In genomic region chr20:36435799-36436541, GRCh38 we compare ENCODE assay signal across 8 cellular contexts.
DNase-seq lines count a peak whose midpoint lies in the region; ATAC-seq and TF ChIP-seq lines count a peak whose summit lies in the region.

No MANE protein-coding gene starts in this region.

- no peaks in the 10 kb centered on the region for H3K9me3 ChIP-seq in CD4-positive, CD25-positive, alpha-beta regulatory T cell (ENCODE audit: control insufficient read depth in 2 of 2, low read length in 2 of 2)
- H3K9me3 ChIP-seq in breast epithelium, result no peaks in the 10 kb centered on the region

- no peak for TF ChIP-seq POLR2A in breast epithelium (IDR thresholded peaks at IDR 0.05)

- POLR2A ChIA-PET in WTC11 (lab: Charles Lee), result no interaction called here

- TF ChIP-seq CTCF in WTC11 (IDR thresholded peaks at IDR 0.05), result no peak
- TF ChIP-seq CTCF in breast epithelium (IDR thresholded peaks at IDR 0.05), result no peak

- no peak overlapping the region for H3K4me3 ChIP-seq in CD4-positive, CD25-positive, alpha-beta regulatory T cell (ENCODE audit: low read depth, low read length)
- H3K4me3 ChIP-seq in breast epithelium, result peak overlapping the region; percentile 14 to 68 (median 50)

- no peaks in the 10 kb centered on the region for H3K36me3 Mint-ChIP-seq in CD4-positive, CD25-positive, alpha-beta regulatory T cell
- H3K36me3 Mint-ChIP-seq in WTC11 (no peaks in the 10 kb centered on the region), immature natural killer cell (no peaks in the 10 kb centered on the region)

- DNase-seq in CD4-positive, CD25-positive, alpha-beta regulatory T cell, result peak; percentile 78 to 85 (median 80)
- DNase-seq in LHCN-M2 (ENCODE audit: low read depth) (peak; percentile 21), WTC11 (ENCODE audit: low spot score) (peak; percentile 99), breast epithelium (ENCODE audit: low spot score in 2 of 2) (peak; percentile 76 to 78), immature natural killer cell (peak; percentile 80 to 85 (median 85)), NCI-H2171 treated with DMSO at 0.1 percent for 48 hours (lab: John Stamatoyannopoulos, UW) (no peak)
- DNase-seq in stimulated activated CD4-positive, alpha-beta T cell treated with anti-CD3 and anti-CD28 coated beads, Interleukin-15, amount 100 ng/mL, for 24 hours, result peak; percentile 92

- H3K27ac Mint-ChIP-seq in CD4-positive, CD25-positive, alpha-beta regulatory T cell, result no peak overlapping the region
- H3K27ac Mint-ChIP-seq in WTC11, result no peak overlapping the region
- no peak overlapping the region for H3K27ac Mint-ChIP-seq in immature natural killer cell

- intact Hi-C loops in breast epithelium (cut with DNase I; ENCODE audit: low total_unique reads), result no loop called here

- ATAC-seq in CD4-positive, CD25-positive, alpha-beta regulatory T cell (ENCODE audit: low read depth in 2 of 2), result peak; percentile 75 to 77
- ATAC-seq in WTC11 (peak; percentile 90), HG03108 (IDR thresholded peaks at IDR 0.05; ENCODE audit: unreplicated experiment) (no peak)

- CTCF ChIA-PET in WTC11 (lab: Charles Lee), result interaction anchor here (0.7 to 2.5 kb wide), 17 partner anchors 8 to 482 kb away, joined by 3 to 28 read pairs (median 4); partner anchors contain the start of gene SCAND1

- no peaks in the 10 kb centered on the region for H3K36me3 ChIP-seq in CD4-positive, CD25-positive, alpha-beta regulatory T cell (ENCODE audit: control insufficient read depth, insufficient read depth, low read length)
- H3K36me3 ChIP-seq in breast epithelium, result no peaks in the 10 kb centered on the region

- peaks cover 3% of the 10 kb centered on the region for H3K4me1 ChIP-seq in CD4-positive, CD25-positive, alpha-beta regulatory T cell (ENCODE audit: control insufficient read depth, insufficient read depth, low read length, poor library complexity, severe bottlenecking)
- no peaks in the 10 kb centered on the region for H3K4me1 ChIP-seq in breast epithelium

- H3K27ac ChIP-seq in CD4-positive, CD25-positive, alpha-beta regulatory T cell (ENCODE audit: insufficient read depth, low read length, poor library complexity, severe bottlenecking), result no peak overlapping the region
- peak overlapping the region in 1 of 2 donors; percentile 38 for H3K27ac ChIP-seq in breast epithelium

- H3K4me1 Mint-ChIP-seq in CD4-positive, CD25-positive, alpha-beta regulatory T cell, result peaks cover 0 to 5% (median under 1%) of the 10 kb centered on the region in 4 donors
- H3K4me1 Mint-ChIP-seq in WTC11, result peaks cover 4% of the 10 kb centered on the region
- H3K4me1 Mint-ChIP-seq in immature natural killer cell, result peaks cover 9 to 15% of the 10 kb centered on the region in 2 donors

- no peaks in the 10 kb centered on the region for H3K9me3 Mint-ChIP-seq in CD4-positive, CD25-positive, alpha-beta regulatory T cell
- no peaks in the 10 kb centered on the region for H3K9me3 Mint-ChIP-seq in WTC11
- no peaks in the 10 kb centered on the region for H3K9me3 Mint-ChIP-seq in immature natural killer cell

- H3K27me3 ChIP-seq in CD4-positive, CD25-positive, alpha-beta regulatory T cell (ENCODE audit: control insufficient read depth, insufficient read depth, low read length), result no peaks in the 10 kb centered on the region
- no peaks in the 10 kb centered on the region for H3K27me3 ChIP-seq in breast epithelium

- peaks cover 5% of the 10 kb centered on the region for H3K27me3 Mint-ChIP-seq in CD4-positive, CD25-positive, alpha-beta regulatory T cell
- H3K27me3 Mint-ChIP-seq in WTC11 (ENCODE audit: low read depth) (peaks cover 19% of the 10 kb centered on the region), immature natural killer cell (ENCODE audit: low read depth in 3 of 3) (peaks cover 3 to 7% (median 4%) of the 10 kb centered on the region in 3 donors)

- H3K4me3 Mint-ChIP-seq in CD4-positive, CD25-positive, alpha-beta regulatory T cell, result peak overlapping the region in 2 of 4 donors; percentile 44 to 62
- H3K4me3 Mint-ChIP-seq in WTC11 (peak overlapping the region; percentile 47), immature natural killer cell (peak overlapping the region in 4 of 5 donors; percentile 59 to 69 (median 66))

TF ChIP-seq in WTC11, 78 proteins besides CTCF, POLR2A, EP300 and RAD21:
- no peak for TF ChIP-seq SMAD3 (CRISPR knock-in tag; IDR thresholded peaks at IDR 0.05; ENCODE audit: borderline replicate concordance)
- TF ChIP-seq ZNF121 (CRISPR knock-in tag; IDR thresholded peaks at IDR 0.05), result 0 out of 2 replicates have a peak, but pooled peaks have one; percentile 6
- 0 out of 2 replicates have a peak, but pooled peaks have one; percentile 19 for TF ChIP-seq HMGXB4 (CRISPR knock-in tag; IDR thresholded peaks at IDR 0.05)
- TF ChIP-seq TEAD4 (CRISPR knock-in tag; IDR thresholded peaks at IDR 0.05), result no peak
- TF ChIP-seq TEAD1 (CRISPR knock-in tag; IDR thresholded peaks at IDR 0.05), result no peak
- peak; percentile 82 for TF ChIP-seq SP1 (CRISPR knock-in tag; conservative IDR thresholded peaks at IDR 0.05)
- TF ChIP-seq, protein P1, sequence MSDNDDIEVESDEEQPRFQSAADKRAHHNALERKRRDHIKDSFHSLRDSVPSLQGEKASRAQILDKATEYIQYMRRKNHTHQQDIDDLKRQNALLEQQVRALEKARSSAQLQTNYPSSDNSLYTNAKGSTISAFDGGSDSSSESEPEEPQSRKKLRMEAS (CRISPR knock-in tag; IDR thresholded peaks at IDR 0.05), result peak; percentile 70
TF ChIP-seq in WTC11: peak in this region for 4.
